ENCODE assay signal across 1 cellular context in the genomic region with DNA sequence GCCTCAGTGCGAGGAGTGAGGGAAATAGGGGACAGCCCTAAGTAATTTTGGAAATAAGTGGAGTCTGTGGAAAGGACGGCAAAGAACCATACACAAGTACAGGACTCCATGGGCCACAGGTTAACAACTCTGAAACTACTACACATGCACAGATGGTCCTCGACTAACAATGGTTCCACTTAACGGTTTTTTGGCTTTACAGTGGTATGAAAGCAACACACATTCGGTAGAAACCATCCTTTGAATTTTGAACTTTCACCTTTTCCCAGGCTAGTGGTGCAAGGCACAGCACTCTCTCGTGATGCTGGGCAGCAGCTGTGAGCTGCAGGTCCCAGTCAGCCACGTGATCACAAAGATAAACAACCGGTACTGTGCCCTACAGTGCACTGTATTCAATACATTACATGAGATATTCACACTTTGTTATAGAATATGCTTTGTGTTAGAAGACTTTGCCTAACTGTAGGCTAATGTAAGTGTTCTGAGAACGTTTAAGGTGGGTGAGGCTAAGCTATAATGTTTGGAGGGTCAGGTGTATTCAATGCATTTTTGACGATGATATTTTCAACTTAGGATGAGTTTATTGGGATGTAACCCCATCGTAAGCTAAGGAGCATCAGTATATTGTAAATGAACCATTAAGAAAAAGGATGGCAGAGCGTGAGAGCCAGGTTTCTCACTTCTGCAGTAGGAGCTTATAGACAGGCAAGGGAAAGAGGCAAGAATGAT.
TF ChIP-seq lines count a peak whose summit lies in the region.

No MANE protein-coding gene starts in this region.

TF ChIP-seq in HepG2, 621 proteins besides CTCF, POLR2A, EP300 and RAD21 (continued from another document and continues in another):
- TF ChIP-seq PATZ1 (CRISPR knock-in tag; IDR thresholded peaks at IDR 0.05) (peak; percentile 63), GZF1 (CRISPR knock-in tag; IDR thresholded peaks at IDR 0.05) (no peak), ZNF362 (CRISPR knock-in tag; IDR thresholded peaks at IDR 0.05; ENCODE audit: borderline replicate concordance) (peak; percentile 81), CENPT (CRISPR knock-in tag; IDR thresholded peaks at IDR 0.05; ENCODE audit: low read depth) (no peak), ZNF264 (CRISPR knock-in tag; IDR thresholded peaks at IDR 0.05) (peak; percentile 60; the same call in 1 of the 2 replicates), ZNF652 (CRISPR knock-in tag; IDR thresholded peaks at IDR 0.05; ENCODE audit: borderline replicate concordance, low read depth) (no peak), KDM4B (CRISPR knock-in tag; IDR thresholded peaks at IDR 0.05) (peak; percentile 69; the same call in 1 of the 2 replicates), ZFP37 (CRISPR knock-in tag; IDR thresholded peaks at IDR 0.05; ENCODE audit: borderline replicate concordance) (no peak), NFYC (CRISPR knock-in tag; IDR thresholded peaks at IDR 0.05) (0 out of 2 replicates have a peak, but pooled peaks have one; percentile 22), TCF12 (IDR thresholded peaks at IDR 0.05) (no peak), TCF12 (CRISPR knock-in tag; IDR thresholded peaks at IDR 0.05) (0 out of 2 replicates have a peak, but pooled peaks have one; percentile 36), NR3C1 (CRISPR knock-in tag; IDR thresholded peaks at IDR 0.05) (no peak), ZSCAN30 (CRISPR knock-in tag; IDR thresholded peaks at IDR 0.05) (no peak), ZSCAN21 (CRISPR knock-in tag; IDR thresholded peaks at IDR 0.05; ENCODE audit: borderline replicate concordance) (peak; percentile 67), ISX (CRISPR knock-in tag; conservative IDR thresholded peaks at IDR 0.05) (no peak), ZNF879 (CRISPR knock-in tag; IDR thresholded peaks at IDR 0.05) (no peak), ZSCAN9 (CRISPR knock-in tag; IDR thresholded peaks at IDR 0.05; ENCODE audit: borderline replicate concordance) (peak; percentile 94; the same call in 1 of the 2 replicates), DNMT3B (CRISPR knock-in tag; conservative IDR thresholded peaks at IDR 0.05) (0 out of 2 replicates have a peak, but pooled peaks have one; percentile 53), SNRNP70 (IDR thresholded peaks at IDR 0.05; ENCODE audit: low read depth, low read length) (no peak), AGO1 (IDR thresholded peaks at IDR 0.05; ENCODE audit: low read depth, low read length, poor library complexity, severe bottlenecking) (no peak), SMAD1 (CRISPR knock-in tag; IDR thresholded peaks at IDR 0.05; ENCODE audit: borderline replicate concordance, low read depth) (peak; percentile 84; the same call in 1 of the 2 replicates), SRF (IDR thresholded peaks at IDR 0.05; ENCODE audit: low read depth, low read length) (0 out of 2 replicates have a peak, but pooled peaks have one; percentile 6), RBM39 (IDR thresholded peaks at IDR 0.05; ENCODE audit: low read depth, low read length, poor library complexity, severe bottlenecking) (no peak), ZNF20 (CRISPR knock-in tag; IDR thresholded peaks at IDR 0.05) (no peak), SP2 (CRISPR knock-in tag; IDR thresholded peaks at IDR 0.05) (no peak), LCORL (IDR thresholded peaks at IDR 0.05) (peak; percentile 50; the same call in 1 of the 2 replicates), LCORL (CRISPR knock-in tag; IDR thresholded peaks at IDR 0.05) (peak; percentile 96), IKZF1 (IDR thresholded peaks at IDR 0.05) (no peak), ZNF12 (CRISPR knock-in tag; IDR thresholded peaks at IDR 0.05) (peak; percentile 89), ZNF121 (CRISPR knock-in tag; IDR thresholded peaks at IDR 0.05) (no peak), HHEX (CRISPR knock-in tag; IDR thresholded peaks at IDR 0.05) (0 out of 2 replicates have a peak, but pooled peaks have one; percentile 17), ERF (CRISPR knock-in tag; IDR thresholded peaks at IDR 0.05) (peak; percentile 89), KLF9 (CRISPR knock-in tag; IDR thresholded peaks at IDR 0.05; ENCODE audit: low read depth) (no peak), MLX (CRISPR knock-in tag; IDR thresholded peaks at IDR 0.05) (peak; percentile 99), ZNF414 (CRISPR knock-in tag; IDR thresholded peaks at IDR 0.05) (peak; percentile 71; the same call in 1 of the 2 replicates), ZNF430 (CRISPR knock-in tag; IDR thresholded peaks at IDR 0.05) (no peak), ZNF34 (CRISPR knock-in tag; IDR thresholded peaks at IDR 0.05; ENCODE audit: borderline replicate concordance) (no peak), SNAPC2 (CRISPR knock-in tag; IDR thresholded peaks at IDR 0.05) (no peak), ZNF205 (CRISPR knock-in tag; IDR thresholded peaks at IDR 0.05) (peak; percentile 84), SP4 (CRISPR knock-in tag; IDR thresholded peaks at IDR 0.05) (no peak), IKZF4 (CRISPR knock-in tag; IDR thresholded peaks at IDR 0.05; ENCODE audit: borderline replicate concordance, low read depth, not compliant biosample characterization) (no peak)
- TF ChIP-seq, protein P1, sequence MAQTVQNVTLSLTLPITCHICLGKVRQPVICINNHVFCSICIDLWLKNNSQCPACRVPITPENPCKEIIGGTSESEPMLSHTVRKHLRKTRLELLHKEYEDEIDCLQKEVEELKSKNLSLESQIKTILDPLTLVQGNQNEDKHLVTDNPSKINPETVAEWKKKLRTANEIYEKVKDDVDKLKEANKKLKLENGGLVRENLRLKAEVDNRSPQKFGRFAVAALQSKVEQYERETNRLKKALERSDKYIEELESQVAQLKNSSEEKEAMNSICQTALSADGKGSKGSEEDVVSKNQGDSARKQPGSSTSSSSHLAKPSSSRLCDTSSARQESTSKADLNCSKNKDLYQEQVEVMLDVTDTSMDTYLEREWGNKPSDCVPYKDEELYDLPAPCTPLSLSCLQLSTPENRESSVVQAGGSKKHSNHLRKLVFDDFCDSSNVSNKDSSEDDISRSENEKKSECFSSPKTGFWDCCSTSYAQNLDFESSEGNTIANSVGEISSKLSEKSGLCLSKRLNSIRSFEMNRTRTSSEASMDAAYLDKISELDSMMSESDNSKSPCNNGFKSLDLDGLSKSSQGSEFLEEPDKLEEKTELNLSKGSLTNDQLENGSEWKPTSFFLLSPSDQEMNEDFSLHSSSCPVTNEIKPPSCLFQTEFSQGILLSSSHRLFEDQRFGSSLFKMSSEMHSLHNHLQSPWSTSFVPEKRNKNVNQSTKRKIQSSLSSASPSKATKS (CRISPR knock-in tag; IDR thresholded peaks at IDR 0.05), result no peak
- TF ChIP-seq, protein P2, sequence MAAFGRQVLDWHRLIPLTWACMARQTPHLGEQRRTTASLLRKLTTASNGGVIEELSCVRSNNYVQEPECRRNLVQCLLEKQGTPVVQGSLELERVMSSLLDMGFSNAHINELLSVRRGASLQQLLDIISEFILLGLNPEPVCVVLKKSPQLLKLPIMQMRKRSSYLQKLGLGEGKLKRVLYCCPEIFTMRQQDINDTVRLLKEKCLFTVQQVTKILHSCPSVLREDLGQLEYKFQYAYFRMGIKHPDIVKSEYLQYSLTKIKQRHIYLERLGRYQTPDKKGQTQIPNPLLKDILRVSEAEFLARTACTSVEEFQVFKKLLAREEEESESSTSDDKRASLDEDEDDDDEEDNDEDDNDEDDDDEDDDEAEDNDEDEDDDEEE (CRISPR knock-in tag; IDR thresholded peaks at IDR 0.05), result no peak
- TF ChIP-seq, protein P3, sequence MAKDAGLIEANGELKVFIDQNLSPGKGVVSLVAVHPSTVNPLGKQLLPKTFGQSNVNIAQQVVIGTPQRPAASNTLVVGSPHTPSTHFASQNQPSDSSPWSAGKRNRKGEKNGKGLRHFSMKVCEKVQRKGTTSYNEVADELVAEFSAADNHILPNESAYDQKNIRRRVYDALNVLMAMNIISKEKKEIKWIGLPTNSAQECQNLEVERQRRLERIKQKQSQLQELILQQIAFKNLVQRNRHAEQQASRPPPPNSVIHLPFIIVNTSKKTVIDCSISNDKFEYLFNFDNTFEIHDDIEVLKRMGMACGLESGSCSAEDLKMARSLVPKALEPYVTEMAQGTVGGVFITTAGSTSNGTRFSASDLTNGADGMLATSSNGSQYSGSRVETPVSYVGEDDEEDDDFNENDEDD (CRISPR knock-in tag; IDR thresholded peaks at IDR 0.05; ENCODE audit: borderline replicate concordance), result peak; percentile 85; the same call in 1 of the 2 replicates
- TF ChIP-seq, protein P4, sequence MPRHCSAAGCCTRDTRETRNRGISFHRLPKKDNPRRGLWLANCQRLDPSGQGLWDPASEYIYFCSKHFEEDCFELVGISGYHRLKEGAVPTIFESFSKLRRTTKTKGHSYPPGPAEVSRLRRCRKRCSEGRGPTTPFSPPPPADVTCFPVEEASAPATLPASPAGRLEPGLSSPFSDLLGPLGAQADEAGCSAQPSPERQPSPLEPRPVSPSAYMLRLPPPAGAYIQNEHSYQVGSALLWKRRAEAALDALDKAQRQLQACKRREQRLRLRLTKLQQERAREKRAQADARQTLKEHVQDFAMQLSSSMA (CRISPR knock-in tag; IDR thresholded peaks at IDR 0.05), result no peak
- TF ChIP-seq, protein P5, sequence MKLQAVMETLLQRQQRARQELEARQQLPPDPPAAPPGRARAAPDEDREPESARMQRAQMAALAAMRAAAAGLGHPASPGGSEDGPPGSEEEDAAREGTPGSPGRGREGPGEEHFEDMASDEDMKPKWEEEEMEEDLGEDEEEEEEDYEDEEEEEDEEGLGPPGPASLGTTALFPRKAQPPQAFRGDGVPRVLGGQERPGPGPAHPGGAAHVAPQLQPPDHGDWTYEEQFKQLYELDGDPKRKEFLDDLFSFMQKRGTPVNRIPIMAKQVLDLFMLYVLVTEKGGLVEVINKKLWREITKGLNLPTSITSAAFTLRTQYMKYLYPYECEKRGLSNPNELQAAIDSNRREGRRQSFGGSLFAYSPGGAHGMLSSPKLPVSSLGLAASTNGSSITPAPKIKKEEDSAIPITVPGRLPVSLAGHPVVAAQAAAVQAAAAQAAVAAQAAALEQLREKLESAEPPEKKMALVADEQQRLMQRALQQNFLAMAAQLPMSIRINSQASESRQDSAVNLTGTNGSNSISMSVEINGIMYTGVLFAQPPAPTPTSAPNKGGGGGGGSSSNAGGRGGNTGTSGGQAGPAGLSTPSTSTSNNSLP (IDR thresholded peaks at IDR 0.05; ENCODE audit: low read depth, low read length), result peak; percentile 47; the same call in 1 of the 2 replicates
- TF ChIP-seq, protein P6, sequence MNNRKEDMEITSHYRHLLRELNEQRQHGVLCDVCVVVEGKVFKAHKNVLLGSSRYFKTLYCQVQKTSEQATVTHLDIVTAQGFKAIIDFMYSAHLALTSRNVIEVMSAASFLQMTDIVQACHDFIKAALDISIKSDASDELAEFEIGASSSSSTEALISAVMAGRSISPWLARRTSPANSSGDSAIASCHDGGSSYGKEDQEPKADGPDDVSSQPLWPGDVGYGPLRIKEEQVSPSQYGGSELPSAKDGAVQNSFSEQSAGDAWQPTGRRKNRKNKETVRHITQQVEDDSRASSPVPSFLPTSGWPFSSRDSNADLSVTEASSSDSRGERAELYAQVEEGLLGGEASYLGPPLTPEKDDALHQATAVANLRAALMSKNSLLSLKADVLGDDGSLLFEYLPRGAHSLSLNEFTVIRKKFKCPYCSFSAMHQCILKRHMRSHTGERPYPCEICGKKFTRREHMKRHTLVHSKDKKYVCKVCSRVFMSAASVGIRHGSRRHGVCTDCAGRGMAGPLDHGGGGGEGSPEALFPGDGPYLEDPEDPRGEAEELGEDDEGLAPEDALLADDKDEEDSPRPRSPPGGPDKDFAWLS (CRISPR knock-in tag; IDR thresholded peaks at IDR 0.05; ENCODE audit: borderline replicate concordance), result no peak
- TF ChIP-seq, protein P7, sequence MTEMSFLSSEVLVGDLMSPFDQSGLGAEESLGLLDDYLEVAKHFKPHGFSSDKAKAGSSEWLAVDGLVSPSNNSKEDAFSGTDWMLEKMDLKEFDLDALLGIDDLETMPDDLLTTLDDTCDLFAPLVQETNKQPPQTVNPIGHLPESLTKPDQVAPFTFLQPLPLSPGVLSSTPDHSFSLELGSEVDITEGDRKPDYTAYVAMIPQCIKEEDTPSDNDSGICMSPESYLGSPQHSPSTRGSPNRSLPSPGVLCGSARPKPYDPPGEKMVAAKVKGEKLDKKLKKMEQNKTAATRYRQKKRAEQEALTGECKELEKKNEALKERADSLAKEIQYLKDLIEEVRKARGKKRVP (CRISPR knock-in tag; IDR thresholded peaks at IDR 0.05), result peak in 1 of 2 experiments; percentile 81; a peak in 2 of 4 replicates
